1 cellular context compared by ENCODE assay signal in the genomic region with DNA sequence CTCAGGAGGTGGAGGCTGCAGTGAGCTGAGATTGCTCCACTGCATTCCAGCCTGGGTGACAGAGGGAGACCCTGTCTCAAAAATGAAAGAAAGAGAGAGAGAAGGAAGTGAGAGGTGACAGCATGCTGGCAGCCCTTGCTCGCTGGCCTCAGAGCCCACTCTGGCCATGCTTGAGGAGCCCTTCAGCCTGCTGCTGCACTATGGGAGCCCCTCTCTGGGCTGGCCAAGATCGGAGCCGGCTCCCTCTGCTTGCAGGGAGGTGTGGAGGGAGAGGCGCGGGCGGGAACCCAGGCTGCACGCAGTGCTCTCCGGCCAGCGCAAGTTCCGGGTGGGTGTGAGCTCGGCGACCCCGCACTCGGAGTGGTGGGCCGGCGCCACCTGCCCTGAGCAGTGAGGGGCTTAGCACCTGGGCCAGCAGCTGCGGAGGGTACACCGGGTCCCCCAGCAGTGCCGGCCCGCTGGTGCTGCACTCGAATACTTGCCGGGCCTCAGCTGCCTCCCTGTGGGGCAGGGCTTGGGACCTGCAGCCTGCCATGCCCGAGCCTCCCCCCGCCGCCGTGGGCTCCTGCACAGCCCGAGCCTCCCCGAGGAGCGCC.
TF ChIP-seq lines count a peak whose summit lies in the region.

No MANE protein-coding gene starts in this region.

TF ChIP-seq in HepG2, 621 proteins besides CTCF, POLR2A, EP300 and RAD21:
- TF ChIP-seq ZNF850 (CRISPR knock-in tag; conservative IDR thresholded peaks at IDR 0.05) (peak; percentile 98), AGO2 (optimal IDR thresholded peaks at IDR 0.05; ENCODE audit: low read depth, low read length) (peak; percentile 35), RBFOX2 (IDR thresholded peaks at IDR 0.05; ENCODE audit: low read depth, low read length) (peak; percentile 54; the same call in 1 of the 2 replicates)
TF ChIP-seq in HepG2: peak in this region for 3; not testable (repeated sequence) for 618.
